17 cellular contexts compared by ENCODE assay signal in genomic region chr1:70071597-70071996, GRCh38.
DNase-seq lines count a peak whose midpoint lies in the region; FAIRE-seq and TF ChIP-seq lines count a peak whose summit lies in the region.
"Had no signal": no experiment of that assay in that cellular context is flagged by ENCODE, and none has a peak within 500 bp of the region (broad histone marks: within the 10 kb centered on the region; RNA-seq: fewer than 3 reads in every experiment).

No MANE protein-coding gene starts in this region.

- DNase-seq in DMS 273 (lab: John Stamatoyannopoulos, UW; ENCODE audit: unreplicated experiment) (peak; percentile 17), DMS 273 treated with DMSO at 0.1 percent for 48 hours (lab: John Stamatoyannopoulos, UW) (no peak), NCI-H446 treated with DMSO at 0.1 percent for 48 hours (lab: John Stamatoyannopoulos, UW) (peak; percentile 64), fibroblast of villous mesenchyme (ENCODE audit: low read depth) (peak; percentile 82), stromal cell of bone marrow (ENCODE audit: low read depth) (peak; percentile 71), RCC 7860 (ENCODE audit: low spot score) (no peak), SIG-M5 (lab: John Stamatoyannopoulos, UW) (no peak), T1000 (lab: John Stamatoyannopoulos, UW) (no peak)
- DNase-seq: activated naive CD4-positive, alpha-beta T cell; Caco-2; H9; left cardiac atrium; NCI-H2171; sigmoid colon; stimulated activated naive CD8-positive, alpha-beta T cell treated with anti-CD3 and anti-CD28 coated beads, Interleukin-15, amount 100 ng/mL, for 72 hours; WERI-Rb-1 had no signal

- no peak for TF ChIP-seq CTCF in fibroblast of villous mesenchyme (IDR thresholded peaks at IDR 0.05; ENCODE audit: insufficient read depth, low read depth, low read length)

- FAIRE-seq in RCC 7860 (lab: Jason Lieb, UNC): no peak

- H3K4me3 ChIP-seq in fibroblast of villous mesenchyme (ENCODE audit: low read depth, low read length): no peak overlapping the region
- H3K4me3 ChIP-seq: breast epithelium, sigmoid colon had no signal

Comparison
In these comparisons a context has a peak if more than half of its experiments do, and no peak if none do; other contexts are left out.
1. DNase-seq: peak in DMS 273 (single experiment), NCI-H446 treated with DMSO at 0.1 percent for 48 hours (single experiment), fibroblast of villous mesenchyme (single experiment) and stromal cell of bone marrow (single experiment); none in DMS 273 treated with DMSO at 0.1 percent for 48 hours (single experiment), RCC 7860 (single experiment), SIG-M5 (single experiment) and T1000 (single experiment).